ENCODE assay signal across 9 cellular contexts in the genomic region with DNA sequence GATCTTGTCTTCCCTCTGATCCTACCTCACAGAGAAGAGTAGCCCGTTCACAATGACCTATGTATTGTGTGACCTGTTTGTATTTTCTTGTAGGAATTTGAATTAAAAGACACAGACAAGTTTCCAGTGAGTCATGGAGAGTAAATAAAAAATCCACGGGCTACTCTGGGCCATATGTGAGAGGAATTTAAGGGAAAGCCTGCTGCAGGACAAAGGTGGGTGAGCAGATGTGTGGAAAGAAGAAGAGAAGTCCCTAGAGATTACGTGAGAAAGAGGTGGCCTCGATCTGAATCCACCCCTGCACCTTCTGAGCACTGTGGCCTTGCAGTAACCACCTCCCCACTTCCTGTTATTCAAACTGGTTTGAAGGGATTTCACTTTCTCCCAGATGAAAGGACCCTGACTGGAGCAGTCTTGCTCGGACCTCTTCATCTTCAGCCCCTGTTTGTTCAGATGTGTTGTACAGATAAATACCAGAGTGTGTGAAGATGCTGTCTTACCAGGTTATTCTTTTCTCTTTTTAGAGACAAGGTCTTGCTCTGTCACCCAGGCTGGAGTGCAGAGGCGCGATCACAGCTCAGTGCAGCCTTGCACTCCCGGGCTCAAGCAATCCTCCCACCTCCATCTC.
DNase-seq lines count a peak whose midpoint lies in the region; ATAC-seq and TF ChIP-seq lines count a peak whose summit lies in the region.
"Had no signal": no experiment of that assay in that cellular context is flagged by ENCODE, and none has a peak within 500 bp of the region (broad histone marks: within the 10 kb centered on the region; RNA-seq: fewer than 3 reads in every experiment).

No MANE protein-coding gene starts in this region.

- H4K20me1 ChIP-seq in Loucy (ENCODE audit: insufficient read depth, low read length, poor library complexity, severe bottlenecking) = no peaks in the 10 kb centered on the region

- no peak for TF ChIP-seq CTCF in Loucy (conservative IDR thresholded peaks at IDR 0.05; ENCODE audit: low read length)

- no peak overlapping the region for H2AFZ ChIP-seq in Loucy (ENCODE audit: low read length)

- peak overlapping the region; percentile 22 for H3K4me2 ChIP-seq in Loucy (ENCODE audit: low read depth, low read length, poor library complexity, severe bottlenecking)

- ATAC-seq in GM21737 (IDR thresholded peaks at IDR 0.05; ENCODE audit: unreplicated experiment) = peak; percentile 83
- peak; percentile 37 for ATAC-seq in memory B cell (ENCODE audit: low read depth)
- ATAC-seq in left colon = no peak

- H3K36me3 ChIP-seq in Loucy (ENCODE audit: insufficient read depth, low read length) = no peaks in the 10 kb centered on the region

- no peaks in the 10 kb centered on the region for H3K79me2 ChIP-seq in Loucy (ENCODE audit: insufficient read depth, low read length)

- peaks cover 5% of the 10 kb centered on the region for H3K36me3 Mint-ChIP-seq in memory B cell

- H3K27ac Mint-ChIP-seq in memory B cell = peak overlapping the region; percentile 15

- H3K9me3 Mint-ChIP-seq in memory B cell = no peaks in the 10 kb centered on the region

- H3K9me2 ChIP-seq in Loucy (replicated peaks; ENCODE audit: low read depth, low read length) = no peaks in the 10 kb centered on the region

- no peaks in the 10 kb centered on the region for H3F3A ChIP-seq in Loucy (ENCODE audit: low read depth)

- H3K4me3 Mint-ChIP-seq in memory B cell = no peak overlapping the region

- intact Hi-C loops in left colon (cut with DNase I, micrococcal nuclease) = no loop called here

- no peaks in the 10 kb centered on the region for H3K27me3 ChIP-seq in Loucy (ENCODE audit: insufficient read depth, low read length, poor library complexity, severe bottlenecking)

- H3K4me3 ChIP-seq in Loucy (ENCODE audit: low read length, poor library complexity, severe bottlenecking) = no peak overlapping the region

- no peak overlapping the region for H3K9ac ChIP-seq in Loucy (ENCODE audit: low read depth, low read length, poor library complexity, severe bottlenecking)

- H3K9me3 ChIP-seq in Loucy (ENCODE audit: insufficient read depth, low read depth, low read length) = no peaks in the 10 kb centered on the region

- peak; percentile 12 for DNase-seq in NOMO-1 treated with DMSO at 0.1 percent for 48 hours (lab: John Stamatoyannopoulos, UW; ENCODE audit: unreplicated experiment)
- no peak for DNase-seq in NOMO-1 treated with dmso at 0.1 percent for 144 hours (lab: John Stamatoyannopoulos, UW; ENCODE audit: unreplicated experiment)
- DNase-seq in memory B cell (ENCODE audit: low spot score in 2 of 2) = no peak
- no peak for DNase-seq in NCI-H187 (lab: John Stamatoyannopoulos, UW)
- DNase-seq in left colon = no peak
- DNase-seq in NCI-H1105 treated with DMSO at 0.1 percent for 48 hours (lab: John Stamatoyannopoulos, UW) = no peak
- DNase-seq: 8988T had no signal

- peaks cover 17% of the 10 kb centered on the region for H3K4me1 Mint-ChIP-seq in memory B cell

- peaks cover 4% of the 10 kb centered on the region for H3K27me3 Mint-ChIP-seq in memory B cell

- peaks cover 10% of the 10 kb centered on the region for H3K4me1 ChIP-seq in Loucy (ENCODE audit: insufficient read depth, low read length, poor library complexity, severe bottlenecking)
